Comparison of ENCODE assay signal across 10 cellular contexts in genomic region chr2:74205113-74205512, GRCh38. TPM values are rescaled to one million over a fixed set of nuclear protein-coding genes. Genes with fewer than 3 reads are reported as not detected.
DNase-seq lines count a peak whose midpoint lies in the region; ATAC-seq and TF ChIP-seq lines count a peak whose summit lies in the region.
"Had no signal": no experiment of that assay in that cellular context is flagged by ENCODE, and none has a peak within 500 bp of the region (broad histone marks: within the 10 kb centered on the region; RNA-seq: fewer than 3 reads in every experiment).

No MANE protein-coding gene starts in this region.

- H3K9me3 ChIP-seq in PC-9 (ENCODE audit: insufficient read depth, low read depth) (no peaks in the 10 kb centered on the region), gastrocnemius medialis (no peaks in the 10 kb centered on the region)

- H3K27me3 Mint-ChIP-seq in dendritic cell treated with granulocyte-macrophage colony-stimulating factor and Interleukin-4, amounts not matched to agents 40 ng/mL and 50 ng/mL, for 4 days = no peaks in the 10 kb centered on the region

- H4K20me1 ChIP-seq in PC-9 (ENCODE audit: insufficient read depth) = peaks cover 100% of the 10 kb centered on the region

- TF ChIP-seq POLR2A in gastrocnemius medialis (IDR thresholded peaks at IDR 0.05) = no peak

- H3K4me1 ChIP-seq in PC-9 (replicated peaks; ENCODE audit: insufficient read depth) (peaks cover 56% of the 10 kb centered on the region), gastrocnemius medialis (peaks cover 46 to 50% of the 10 kb centered on the region in 2 donors)

- peak overlapping the region; percentile 66 for H3K27ac ChIP-seq in PC-9
- peak overlapping the region; percentile 65 to 89 (median 82) for H3K27ac ChIP-seq in gastrocnemius medialis

- TF ChIP-seq CTCF in PC-9 (conservative IDR thresholded peaks at IDR 0.05) (no peak), gastrocnemius medialis (IDR thresholded peaks at IDR 0.05 in 4 of 5, conservative IDR thresholded peaks at IDR 0.05 in 1 of 5) (no peak)

- H3K79me2 ChIP-seq in PC-9 (ENCODE audit: low read depth) = peaks cover 95% of the 10 kb centered on the region

- intact Hi-C loops in PC-9 (cut with micrococcal nuclease; ENCODE audit: unreplicated experiment) (no loop called here), gastrocnemius medialis (cut with DNase I; ENCODE audit: low total_unique reads) (no loop called here)
- intact Hi-C loops in dendritic cell treated with granulocyte-macrophage colony-stimulating factor and Interleukin-4, amounts not matched to agents 40 ng/mL and 50 ng/mL, for 4 days (cut with micrococcal nuclease) = no loop called here

- no peak overlapping the region for H2AFZ ChIP-seq in PC-9

- peak overlapping the region; percentile 24; the same call in 1 of the 2 replicates for H3K4me3 ChIP-seq in GM08714 (ENCODE audit: low read length)
- no peak overlapping the region for H3K4me3 ChIP-seq in PC-9
- no peak overlapping the region for H3K4me3 ChIP-seq in gastrocnemius medialis

- CTCF ChIA-PET in PC-9 (lab: Charles Lee) = interaction anchor here (0.6 to 0.8 kb wide), 2 partner anchors 56 to 952 kb away, joined by 3 to 4 read pairs; no protein-coding TSS in a partner anchor

- H3K27ac Mint-ChIP-seq in dendritic cell treated with granulocyte-macrophage colony-stimulating factor and Interleukin-4, amounts not matched to agents 40 ng/mL and 50 ng/mL, for 4 days = peak overlapping the region; percentile 91

- BruUV-seq in PC-9 (replicated peaks; lab: Mats Ljungman, UMichigan) = no TSS peak

- peaks cover 96% of the 10 kb centered on the region for H3K36me3 Mint-ChIP-seq in dendritic cell treated with granulocyte-macrophage colony-stimulating factor and Interleukin-4, amounts not matched to agents 40 ng/mL and 50 ng/mL, for 4 days (ENCODE audit: low read depth)

- in situ Hi-C loops in gastrocnemius medialis (cut with MboI; ENCODE audit: low sequenced_read_pairs in 4 of 4) = no loop called here

- no peaks in the 10 kb centered on the region for H3K9me3 Mint-ChIP-seq in dendritic cell treated with granulocyte-macrophage colony-stimulating factor and Interleukin-4, amounts not matched to agents 40 ng/mL and 50 ng/mL, for 4 days

- POLR2A ChIA-PET in PC-9 (lab: Charles Lee; ENCODE audit: unreplicated experiment) = no interaction called here

- H3K27me3 ChIP-seq in PC-9 (ENCODE audit: insufficient read depth, low read depth) (no peaks in the 10 kb centered on the region), gastrocnemius medialis (no peaks in the 10 kb centered on the region)

- peaks cover 52% of the 10 kb centered on the region for H3K4me1 Mint-ChIP-seq in dendritic cell treated with granulocyte-macrophage colony-stimulating factor and Interleukin-4, amounts not matched to agents 40 ng/mL and 50 ng/mL, for 4 days (ENCODE audit: low read depth)

- peaks cover 95% of the 10 kb centered on the region for H3K36me3 ChIP-seq in PC-9 (ENCODE audit: low read depth)
- H3K36me3 ChIP-seq in gastrocnemius medialis = peaks cover 0 to 26% of the 10 kb centered on the region in 2 donors

- ATAC-seq in gastrocnemius medialis (no peak), HG03460 (IDR thresholded peaks at IDR 0.05; ENCODE audit: unreplicated experiment) (no peak)

- no peaks in the 10 kb centered on the region for H3K9me2 ChIP-seq in PC-9 (ENCODE audit: insufficient read depth)

- no peak overlapping the region for H3K4me3 Mint-ChIP-seq in dendritic cell treated with granulocyte-macrophage colony-stimulating factor and Interleukin-4, amounts not matched to agents 40 ng/mL and 50 ng/mL, for 4 days

- DNase-seq in PC-9 (no peak), gastrocnemius medialis (no peak), anterior cingulate cortex (lab: John Stamatoyannopoulos, UW) (no peak), COLO668 (lab: John Stamatoyannopoulos, UW; ENCODE audit: unreplicated experiment) (no peak)
- DNase-seq in activated CD4-positive, CD25-positive, alpha-beta regulatory T cell treated with anti-CD3 and anti-CD28 coated beads, Interleukin-2, amount 50 U/mL, for 72 hours = no peak
- DNase-seq: HCEC 1CT, occipital lobe had no signal

- peaks cover 70% of the 10 kb centered on the region for H3F3A ChIP-seq in PC-9 (ENCODE audit: insufficient read depth, low read depth)

- peak overlapping the region; percentile 52 for H3K4me2 ChIP-seq in PC-9

RNA-seq across cellular contexts. Expression of gene MTHFD2, which starts 6.7 kb away (rescaled TPM):
- total RNA-seq in PC-9 (2021) = 192 and 197 TPM in 2 replicates
- 10 to 100 TPM; 29.0 to 53.5 (median 32.5) TPM for total RNA-seq in gastrocnemius medialis

RNA-seq across cellular contexts. Expression of gene MOB1A, which starts 26.4 kb away (rescaled TPM):
- total RNA-seq in PC-9 (2021) = 138 and 143 TPM in 2 replicates
- total RNA-seq in gastrocnemius medialis = 10 to 100 TPM; 19.9 to 44.3 (median 35.5) TPM

RNA-seq across cellular contexts. Expression of gene BOLA3, which starts 57.4 kb away (rescaled TPM):
- total RNA-seq in PC-9 (2021) (28.2 and 30.4 TPM in 2 replicates), gastrocnemius medialis (100 to 1,000 TPM in 1 of 4 donors, 10 to 100 TPM in 3; 32.2 to 114 (median 69.5) TPM)
